In the genomic region with DNA sequence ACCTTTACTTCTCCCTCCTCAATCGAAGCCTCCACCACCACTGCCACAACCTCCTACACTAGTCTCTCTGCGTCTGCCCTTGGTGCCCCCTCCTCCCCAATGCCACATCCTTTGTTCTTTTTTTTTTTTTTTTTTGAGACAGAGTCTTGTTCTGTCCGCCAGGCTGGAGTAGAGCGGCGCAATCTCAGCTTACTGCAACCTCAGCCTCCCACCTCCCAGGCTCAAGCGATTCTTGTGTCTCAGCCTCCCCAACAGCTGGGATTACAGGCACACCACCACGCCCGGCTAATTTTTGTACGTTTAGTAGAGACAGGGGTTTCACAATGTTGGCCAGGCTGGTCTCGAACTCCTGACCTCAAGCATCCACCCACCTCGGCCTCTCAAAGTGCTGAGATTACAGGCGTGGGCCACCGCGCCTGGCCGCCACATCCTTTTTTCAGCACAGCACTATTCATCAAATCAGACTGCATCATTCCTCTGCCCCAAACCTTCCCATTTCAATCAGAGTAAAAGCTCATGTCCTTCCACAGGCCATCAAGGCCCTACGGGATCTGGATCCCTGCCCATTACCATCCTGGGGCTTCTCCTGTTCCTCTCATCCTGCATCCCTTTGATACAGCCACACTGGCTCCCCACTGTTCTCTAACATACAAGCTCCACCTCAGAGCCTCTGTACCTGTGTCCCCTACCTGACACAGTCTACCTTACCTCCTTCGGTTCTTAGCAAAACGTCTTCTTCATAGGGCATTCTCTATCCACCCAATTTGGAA, we compare ENCODE assay signal across 9 cellular contexts.
DNase-seq lines count a peak whose midpoint lies in the region; TF ChIP-seq lines count a peak whose summit lies in the region.
"Had no signal": no experiment of that assay in that cellular context is flagged by ENCODE, and none has a peak within 500 bp of the region (broad histone marks: within the 10 kb centered on the region; RNA-seq: fewer than 3 reads in every experiment).

No MANE protein-coding gene starts in this region.

- peak; percentile 21 for DNase-seq in NCI-H2227 (lab: John Stamatoyannopoulos, UW; ENCODE audit: unreplicated experiment)
- no peak for DNase-seq in NCI-H2227 treated with DMSO at 0.1 percent for 48 hours (lab: John Stamatoyannopoulos, UW)
- peak; percentile 3 for DNase-seq in activated CD4-positive, alpha-beta T cell treated with anti-CD3 and anti-CD28 coated beads, Interleukin-2, amount 50 U/mL, for 1 hour
- DNase-seq in foreskin fibroblast = peak in 1 of 2 donors; percentile 12
- peak; percentile 32 for DNase-seq in stimulated activated naive CD4-positive, alpha-beta T cell treated with Interleukin-2 at 50 U/mL for 16 hours (lab: John Stamatoyannopoulos, UW)
- DNase-seq in T1000 (lab: John Stamatoyannopoulos, UW) = no peak
- DNase-seq in cortex of kidney (lab: John Stamatoyannopoulos, UW) = no peak
- no peak for DNase-seq in GM10266 (ENCODE audit: extremely low spot score)
- DNase-seq: glutamatergic neuron had no signal

- TF ChIP-seq CTCF in foreskin fibroblast (IDR thresholded peaks at IDR 0.05; ENCODE audit: low read depth, low read length) = no peak
- TF ChIP-seq CTCF in GM10266 (IDR thresholded peaks at IDR 0.05; ENCODE audit: control insufficient read depth, insufficient read depth, low read depth, missing control alignments) = no peak

- H3K4me3 ChIP-seq in foreskin fibroblast (ENCODE audit: low read depth in 1 of 2, low read length in 2 of 2) = peak overlapping the region; percentile 77 to 83

Comparison
In these comparisons a context has a peak if more than half of its experiments do, and no peak if none do; other contexts are left out.
1. DNase-seq: peak in NCI-H2227 (single experiment), activated CD4-positive, alpha-beta T cell treated with anti-CD3 and anti-CD28 coated beads, Interleukin-2, amount 50 U/mL, for 1 hour (single experiment) and stimulated activated naive CD4-positive, alpha-beta T cell treated with Interleukin-2 at 50 U/mL for 16 hours (single experiment); none in NCI-H2227 treated with DMSO at 0.1 percent for 48 hours (single experiment), T1000 (single experiment), cortex of kidney (single experiment) and GM10266 (single experiment).